16 cellular contexts compared by ENCODE assay signal in the genomic region with DNA sequence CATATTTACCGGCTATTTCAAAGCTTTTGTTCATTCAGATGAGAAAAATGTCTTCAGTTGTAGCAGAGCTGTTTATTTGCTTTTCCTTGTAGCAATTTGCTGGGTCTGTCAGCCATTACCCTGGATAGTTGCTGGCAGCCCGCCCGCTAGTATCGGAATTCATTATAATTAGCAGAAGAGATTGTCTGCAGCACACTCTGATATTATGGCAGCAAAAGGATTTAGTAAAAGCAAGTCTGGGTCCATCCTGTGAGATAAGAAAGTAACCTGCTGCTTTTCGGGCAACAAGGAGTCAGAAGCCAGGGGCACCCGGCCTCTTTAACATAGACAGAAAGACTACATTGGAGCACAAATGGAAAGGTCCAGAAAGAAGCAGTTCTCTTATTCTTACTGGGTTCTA.
"Had no signal": no experiment of that assay in that cellular context is flagged by ENCODE, and none has a peak within 500 bp of the region (broad histone marks: within the 10 kb centered on the region; RNA-seq: fewer than 3 reads in every experiment).

No MANE protein-coding gene starts in this region.

- ATAC-seq: effector memory CD8-positive, alpha-beta T cell; left cardiac atrium; lower lobe of right lung; natural killer cell; sciatic nerve; stimulated activated memory B cell treated with anti-CD40 and anti-IgM and Interleukin-4, amounts not matched to agents 10 μg/mL and 1 μg/mL and 100 μg/mL, for 72 hours had no signal

- DNase-seq: effector memory CD8-positive, alpha-beta T cell; esophagus squamous epithelium; foreskin fibroblast; kidney; left cardiac atrium; left ventricle myocardium inferior; lower lobe of right lung; natural killer cell; posterior cingulate gyrus; spleen; stimulated activated CD4-positive, alpha-beta T cell treated with anti-CD3 and anti-CD28 coated beads, Interleukin-15, amount 100 ng/mL, for 24 hours; stimulated activated CD4-positive, alpha-beta T cell treated with anti-CD3 and anti-CD28 coated beads, Interleukin-1b, Interleukin-23, amount 100 ng/mL, for 48 hours; stimulated activated CD4-positive, alpha-beta T cell treated with anti-CD3 and anti-CD28 coated beads, Interleukin-4, amount 100 ng/mL, for 24 hours; transverse colon had no signal
